Comparison of ENCODE assay signal across 8 cellular contexts in genomic region chr12:12350868-12351463, GRCh38. TPM values are rescaled to one million over a fixed set of nuclear protein-coding genes. Genes with fewer than 3 reads are reported as not detected.
A peak's percentile ranks its signal among the peaks of the same experiment; 100 is the strongest.
DNase-seq lines count a peak whose midpoint lies in the region; ATAC-seq and TF ChIP-seq lines count a peak whose summit lies in the region.

No MANE protein-coding gene starts in this region.

- DNase-seq in activated T-cell treated with anti-CD3 and anti-CD28 coated beads, Interleukin-2, amount 50 U/mL, for 72 hours: no peak
- no peak for DNase-seq in activated T-cell treated with anti-CD3 and anti-CD28 coated beads, Interleukin-2, amount 50 U/mL, for 1 hour
- DNase-seq in kidney glomerular epithelial cell (lab: John Stamatoyannopoulos, UW) (peak; percentile 59), transverse colon (peak; percentile 28), NOMO-1 treated with DMSO at 0.1 percent for 48 hours (lab: John Stamatoyannopoulos, UW; ENCODE audit: unreplicated experiment) (no peak)

- H3K4me3 ChIP-seq in transverse colon: no peak overlapping the region

- H3K27me3 Mint-ChIP-seq in activated T-cell treated with anti-CD3 and anti-CD28 coated beads, Interleukin-2, amount 50 U/mL, for 72 hours (ENCODE audit: low read depth): no peaks in the 10 kb centered on the region
- no peaks in the 10 kb centered on the region for H3K27me3 Mint-ChIP-seq in activated T-helper 17 cell treated with anti-CD3 and anti-CD28 coated beads, Interleukin-2, amount 50 U/mL, for 72 hours

- peaks cover 38% of the 10 kb centered on the region for H3K4me1 Mint-ChIP-seq in activated T-cell treated with anti-CD3 and anti-CD28 coated beads, Interleukin-2, amount 50 U/mL, for 72 hours (ENCODE audit: low read depth)
- H3K4me1 Mint-ChIP-seq in activated T-helper 17 cell treated with anti-CD3 and anti-CD28 coated beads, Interleukin-2, amount 50 U/mL, for 72 hours: peaks cover 5% of the 10 kb centered on the region

- no peak for ATAC-seq in activated T-cell treated with anti-CD3 and anti-CD28 coated beads, Interleukin-2, amount 50 U/mL, for 72 hours (replicated peaks in 1 of 2)
- no peak for ATAC-seq in activated T-helper 17 cell treated with anti-CD3 and anti-CD28 coated beads, Interleukin-2, amount 50 U/mL, for 72 hours (replicated peaks)
- no peak for ATAC-seq in HG02678 (IDR thresholded peaks at IDR 0.05; ENCODE audit: unreplicated experiment)
- no peak for ATAC-seq in GM21381 (IDR thresholded peaks at IDR 0.05; ENCODE audit: unreplicated experiment)

- H3K27ac Mint-ChIP-seq in activated T-cell treated with anti-CD3 and anti-CD28 coated beads, Interleukin-2, amount 50 U/mL, for 72 hours: no peak overlapping the region
- H3K27ac Mint-ChIP-seq in activated T-helper 17 cell treated with anti-CD3 and anti-CD28 coated beads, Interleukin-2, amount 50 U/mL, for 72 hours: no peak overlapping the region

- TF ChIP-seq EP300 in transverse colon (IDR thresholded peaks at IDR 0.05; ENCODE audit: low read depth): no peak

- peak overlapping the region; percentile 90 to 95 (median 92) for H3K27ac ChIP-seq in transverse colon

- no peaks in the 10 kb centered on the region for H3K36me3 Mint-ChIP-seq in activated T-cell treated with anti-CD3 and anti-CD28 coated beads, Interleukin-2, amount 50 U/mL, for 72 hours (ENCODE audit: insufficient read depth in 2 of 2)
- no peaks in the 10 kb centered on the region for H3K36me3 Mint-ChIP-seq in activated T-helper 17 cell treated with anti-CD3 and anti-CD28 coated beads, Interleukin-2, amount 50 U/mL, for 72 hours (ENCODE audit: low read depth)

- intact Hi-C loops in transverse colon (cut with DNase I; ENCODE audit: low total_unique reads): no loop called here

- H3K36me3 ChIP-seq in transverse colon: no peaks in the 10 kb centered on the region

- no peaks in the 10 kb centered on the region for H3K9me3 ChIP-seq in transverse colon

- in situ Hi-C loops in transverse colon (cut with MboI; ENCODE audit: low pct_ligation_motif_present in 1 of 4, low pct_unique_long_range_greater_than_20kb in 1 of 4, low sequenced_read_pairs in 3 of 4): loop anchor here in 1 of 4 donors (25.0 kb wide), 1 partner anchor 336 kb away; the partner anchor contains the start of gene GPR19

- 65 to 69% methylated on average over 3 of the region's 3 CpGs for WGBS in transverse colon (ENCODE audit: low coverage in 1 of 2), 2 donors

- H3K4me1 ChIP-seq in transverse colon: peaks cover 0 to 25% (median 14%) of the 10 kb centered on the region in 4 donors

- TF ChIP-seq POLR2A in transverse colon (IDR thresholded peaks at IDR 0.05): no peak

- peaks cover 0 to 3% of the 10 kb centered on the region in 2 donors for H3K9me3 Mint-ChIP-seq in activated T-cell treated with anti-CD3 and anti-CD28 coated beads, Interleukin-2, amount 50 U/mL, for 72 hours
- H3K9me3 Mint-ChIP-seq in activated T-helper 17 cell treated with anti-CD3 and anti-CD28 coated beads, Interleukin-2, amount 50 U/mL, for 72 hours: no peaks in the 10 kb centered on the region

- H3K4me3 Mint-ChIP-seq in activated T-cell treated with anti-CD3 and anti-CD28 coated beads, Interleukin-2, amount 50 U/mL, for 72 hours: peak overlapping the region; percentile 72 to 75
- peak overlapping the region; percentile 66 for H3K4me3 Mint-ChIP-seq in activated T-helper 17 cell treated with anti-CD3 and anti-CD28 coated beads, Interleukin-2, amount 50 U/mL, for 72 hours

- no peak for TF ChIP-seq CTCF in transverse colon (IDR thresholded peaks at IDR 0.05)

- no peaks in the 10 kb centered on the region for H3K27me3 ChIP-seq in transverse colon

RNA-seq across cellular contexts. Expression of gene MANSC1, which starts 0.9 kb away (rescaled TPM):
- total RNA-seq in activated T-cell treated with anti-CD3 and anti-CD28 coated beads, Interleukin-2, amount 50 U/mL, for 72 hours: 1 to 10 TPM in 1 of 2 donors, under 1 TPM in 1; 0.65 to 1.5 TPM
- total RNA-seq in activated T-helper 17 cell treated with anti-CD3 and anti-CD28 coated beads, Interleukin-2, amount 50 U/mL, for 72 hours: under 1 TPM; 0.63 to 0.74 TPM
- total RNA-seq in transverse colon: 10 to 100 TPM in 3 of 4 donors, 1 to 10 TPM in 1; 6.6 to 25.3 (median 19.4) TPM

RNA-seq across cellular contexts. Expression of gene BORCS5, which starts 5.9 kb away (rescaled TPM):
- total RNA-seq in activated T-cell treated with anti-CD3 and anti-CD28 coated beads, Interleukin-2, amount 50 U/mL, for 72 hours: 10 to 100 TPM; 37.7 to 44.9 TPM
- total RNA-seq in activated T-helper 17 cell treated with anti-CD3 and anti-CD28 coated beads, Interleukin-2, amount 50 U/mL, for 72 hours: 10 to 100 TPM; 26.1 to 43.8 TPM
- 10 to 100 TPM in 3 of 4 donors, 1 to 10 TPM in 1; 8.5 to 52.7 (median 21.3) TPM for total RNA-seq in transverse colon

Comparison
In these comparisons a context has a peak if more than half of its experiments do, and no peak if none do; other contexts are left out.
1. DNase-seq: peak in kidney glomerular epithelial cell (single experiment) and transverse colon (single experiment); none in activated T-cell treated with anti-CD3 and anti-CD28 coated beads, Interleukin-2, amount 50 U/mL, for 72 hours (0 of 2), activated T-cell treated with anti-CD3 and anti-CD28 coated beads, Interleukin-2, amount 50 U/mL, for 1 hour (single experiment) and NOMO-1 treated with DMSO at 0.1 percent for 48 hours (single experiment).